ENCODE assay signal across 1 cellular context in the genomic region with DNA sequence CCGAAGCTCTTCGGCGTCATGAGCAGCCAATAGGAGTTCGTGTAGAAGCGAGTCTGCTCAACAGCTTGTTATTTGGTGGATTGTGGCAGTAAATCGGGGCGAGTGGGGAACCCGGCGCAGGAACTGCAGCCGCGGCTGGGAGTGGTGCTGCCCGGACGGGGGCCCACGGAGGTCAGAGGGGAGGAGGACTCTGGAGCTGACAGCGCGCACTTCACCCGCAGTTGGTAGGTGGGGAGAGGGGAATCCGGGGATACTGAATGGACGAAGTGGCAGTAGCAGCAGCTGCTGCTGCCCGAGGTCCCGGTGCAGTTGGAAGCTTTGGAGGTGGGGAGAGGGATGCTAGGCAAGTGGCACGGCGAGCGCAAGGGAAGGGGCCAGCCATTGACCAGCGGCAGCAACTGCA.
TF ChIP-seq lines count a peak whose summit lies in the region.

A gene with protein sequence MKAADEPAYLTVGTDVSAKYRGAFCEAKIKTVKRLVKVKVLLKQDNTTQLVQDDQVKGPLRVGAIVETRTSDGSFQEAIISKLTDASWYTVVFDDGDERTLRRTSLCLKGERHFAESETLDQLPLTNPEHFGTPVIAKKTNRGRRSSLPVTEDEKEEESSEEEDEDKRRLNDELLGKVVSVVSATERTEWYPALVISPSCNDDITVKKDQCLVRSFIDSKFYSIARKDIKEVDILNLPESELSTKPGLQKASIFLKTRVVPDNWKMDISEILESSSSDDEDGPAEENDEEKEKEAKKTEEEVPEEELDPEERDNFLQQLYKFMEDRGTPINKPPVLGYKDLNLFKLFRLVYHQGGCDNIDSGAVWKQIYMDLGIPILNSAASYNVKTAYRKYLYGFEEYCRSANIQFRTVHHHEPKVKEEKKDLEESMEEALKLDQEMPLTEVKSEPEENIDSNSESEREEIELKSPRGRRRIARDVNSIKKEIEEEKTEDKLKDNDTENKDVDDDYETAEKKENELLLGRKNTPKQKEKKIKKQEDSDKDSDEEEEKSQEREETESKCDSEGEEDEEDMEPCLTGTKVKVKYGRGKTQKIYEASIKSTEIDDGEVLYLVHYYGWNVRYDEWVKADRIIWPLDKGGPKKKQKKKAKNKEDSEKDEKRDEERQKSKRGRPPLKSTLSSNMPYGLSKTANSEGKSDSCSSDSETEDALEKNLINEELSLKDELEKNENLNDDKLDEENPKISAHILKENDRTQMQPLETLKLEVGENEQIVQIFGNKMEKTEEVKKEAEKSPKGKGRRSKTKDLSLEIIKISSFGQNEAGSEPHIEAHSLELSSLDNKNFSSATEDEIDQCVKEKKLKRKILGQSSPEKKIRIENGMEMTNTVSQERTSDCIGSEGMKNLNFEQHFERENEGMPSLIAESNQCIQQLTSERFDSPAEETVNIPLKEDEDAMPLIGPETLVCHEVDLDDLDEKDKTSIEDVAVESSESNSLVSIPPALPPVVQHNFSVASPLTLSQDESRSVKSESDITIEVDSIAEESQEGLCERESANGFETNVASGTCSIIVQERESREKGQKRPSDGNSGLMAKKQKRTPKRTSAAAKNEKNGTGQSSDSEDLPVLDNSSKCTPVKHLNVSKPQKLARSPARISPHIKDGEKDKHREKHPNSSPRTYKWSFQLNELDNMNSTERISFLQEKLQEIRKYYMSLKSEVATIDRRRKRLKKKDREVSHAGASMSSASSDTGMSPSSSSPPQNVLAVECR (plus strand): TSS at position 79 of the 403 bp plus-strand sequence. CDS start 1,300 bp downstream, outside the sequence.

TF ChIP-seq in HepG2, 621 proteins besides CTCF, POLR2A, EP300 and RAD21 (continued from another document and continues in another):
- TF ChIP-seq, protein P1, sequence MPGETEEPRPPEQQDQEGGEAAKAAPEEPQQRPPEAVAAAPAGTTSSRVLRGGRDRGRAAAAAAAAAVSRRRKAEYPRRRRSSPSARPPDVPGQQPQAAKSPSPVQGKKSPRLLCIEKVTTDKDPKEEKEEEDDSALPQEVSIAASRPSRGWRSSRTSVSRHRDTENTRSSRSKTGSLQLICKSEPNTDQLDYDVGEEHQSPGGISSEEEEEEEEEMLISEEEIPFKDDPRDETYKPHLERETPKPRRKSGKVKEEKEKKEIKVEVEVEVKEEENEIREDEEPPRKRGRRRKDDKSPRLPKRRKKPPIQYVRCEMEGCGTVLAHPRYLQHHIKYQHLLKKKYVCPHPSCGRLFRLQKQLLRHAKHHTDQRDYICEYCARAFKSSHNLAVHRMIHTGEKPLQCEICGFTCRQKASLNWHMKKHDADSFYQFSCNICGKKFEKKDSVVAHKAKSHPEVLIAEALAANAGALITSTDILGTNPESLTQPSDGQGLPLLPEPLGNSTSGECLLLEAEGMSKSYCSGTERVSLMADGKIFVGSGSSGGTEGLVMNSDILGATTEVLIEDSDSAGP (CRISPR knock-in tag; IDR thresholded peaks at IDR 0.05; ENCODE audit: borderline replicate concordance) = peak; percentile 47; the same call in 1 of the 2 replicates
- peak; percentile 49; the same call in 1 of the 2 replicates for TF ChIP-seq RFXAP (CRISPR knock-in tag; IDR thresholded peaks at IDR 0.05; ENCODE audit: borderline replicate concordance)
- TF ChIP-seq HOXA9 (CRISPR knock-in tag; IDR thresholded peaks at IDR 0.05; ENCODE audit: borderline replicate concordance) = peak; percentile 62; the same call in 1 of the 2 replicates
- TF ChIP-seq MTF2 (CRISPR knock-in tag; IDR thresholded peaks at IDR 0.05; ENCODE audit: borderline replicate concordance) = no peak
- TF ChIP-seq, protein P2, sequence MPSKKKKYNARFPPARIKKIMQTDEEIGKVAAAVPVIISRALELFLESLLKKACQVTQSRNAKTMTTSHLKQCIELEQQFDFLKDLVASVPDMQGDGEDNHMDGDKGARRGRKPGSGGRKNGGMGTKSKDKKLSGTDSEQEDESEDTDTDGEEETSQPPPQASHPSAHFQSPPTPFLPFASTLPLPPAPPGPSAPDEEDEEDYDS (CRISPR knock-in tag; IDR thresholded peaks at IDR 0.05) = no peak
- TF ChIP-seq, protein P3, sequence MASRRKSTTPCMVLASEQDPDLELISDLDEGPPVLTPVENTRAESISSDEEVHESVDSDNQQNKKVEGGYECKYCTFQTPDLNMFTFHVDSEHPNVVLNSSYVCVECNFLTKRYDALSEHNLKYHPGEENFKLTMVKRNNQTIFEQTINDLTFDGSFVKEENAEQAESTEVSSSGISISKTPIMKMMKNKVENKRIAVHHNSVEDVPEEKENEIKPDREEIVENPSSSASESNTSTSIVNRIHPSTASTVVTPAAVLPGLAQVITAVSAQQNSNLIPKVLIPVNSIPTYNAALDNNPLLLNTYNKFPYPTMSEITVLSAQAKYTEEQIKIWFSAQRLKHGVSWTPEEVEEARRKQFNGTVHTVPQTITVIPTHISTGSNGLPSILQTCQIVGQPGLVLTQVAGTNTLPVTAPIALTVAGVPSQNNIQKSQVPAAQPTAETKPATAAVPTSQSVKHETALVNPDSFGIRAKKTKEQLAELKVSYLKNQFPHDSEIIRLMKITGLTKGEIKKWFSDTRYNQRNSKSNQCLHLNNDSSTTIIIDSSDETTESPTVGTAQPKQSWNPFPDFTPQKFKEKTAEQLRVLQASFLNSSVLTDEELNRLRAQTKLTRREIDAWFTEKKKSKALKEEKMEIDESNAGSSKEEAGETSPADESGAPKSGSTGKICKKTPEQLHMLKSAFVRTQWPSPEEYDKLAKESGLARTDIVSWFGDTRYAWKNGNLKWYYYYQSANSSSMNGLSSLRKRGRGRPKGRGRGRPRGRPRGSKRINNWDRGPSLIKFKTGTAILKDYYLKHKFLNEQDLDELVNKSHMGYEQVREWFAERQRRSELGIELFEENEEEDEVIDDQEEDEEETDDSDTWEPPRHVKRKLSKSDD (CRISPR knock-in tag; IDR thresholded peaks at IDR 0.05; ENCODE audit: low read depth) = no peak
- peak; percentile 56; the same call in 1 of the 2 replicates for TF ChIP-seq POLR2G (IDR thresholded peaks at IDR 0.05; ENCODE audit: low read depth, low read length)
- TF ChIP-seq, protein P4, sequence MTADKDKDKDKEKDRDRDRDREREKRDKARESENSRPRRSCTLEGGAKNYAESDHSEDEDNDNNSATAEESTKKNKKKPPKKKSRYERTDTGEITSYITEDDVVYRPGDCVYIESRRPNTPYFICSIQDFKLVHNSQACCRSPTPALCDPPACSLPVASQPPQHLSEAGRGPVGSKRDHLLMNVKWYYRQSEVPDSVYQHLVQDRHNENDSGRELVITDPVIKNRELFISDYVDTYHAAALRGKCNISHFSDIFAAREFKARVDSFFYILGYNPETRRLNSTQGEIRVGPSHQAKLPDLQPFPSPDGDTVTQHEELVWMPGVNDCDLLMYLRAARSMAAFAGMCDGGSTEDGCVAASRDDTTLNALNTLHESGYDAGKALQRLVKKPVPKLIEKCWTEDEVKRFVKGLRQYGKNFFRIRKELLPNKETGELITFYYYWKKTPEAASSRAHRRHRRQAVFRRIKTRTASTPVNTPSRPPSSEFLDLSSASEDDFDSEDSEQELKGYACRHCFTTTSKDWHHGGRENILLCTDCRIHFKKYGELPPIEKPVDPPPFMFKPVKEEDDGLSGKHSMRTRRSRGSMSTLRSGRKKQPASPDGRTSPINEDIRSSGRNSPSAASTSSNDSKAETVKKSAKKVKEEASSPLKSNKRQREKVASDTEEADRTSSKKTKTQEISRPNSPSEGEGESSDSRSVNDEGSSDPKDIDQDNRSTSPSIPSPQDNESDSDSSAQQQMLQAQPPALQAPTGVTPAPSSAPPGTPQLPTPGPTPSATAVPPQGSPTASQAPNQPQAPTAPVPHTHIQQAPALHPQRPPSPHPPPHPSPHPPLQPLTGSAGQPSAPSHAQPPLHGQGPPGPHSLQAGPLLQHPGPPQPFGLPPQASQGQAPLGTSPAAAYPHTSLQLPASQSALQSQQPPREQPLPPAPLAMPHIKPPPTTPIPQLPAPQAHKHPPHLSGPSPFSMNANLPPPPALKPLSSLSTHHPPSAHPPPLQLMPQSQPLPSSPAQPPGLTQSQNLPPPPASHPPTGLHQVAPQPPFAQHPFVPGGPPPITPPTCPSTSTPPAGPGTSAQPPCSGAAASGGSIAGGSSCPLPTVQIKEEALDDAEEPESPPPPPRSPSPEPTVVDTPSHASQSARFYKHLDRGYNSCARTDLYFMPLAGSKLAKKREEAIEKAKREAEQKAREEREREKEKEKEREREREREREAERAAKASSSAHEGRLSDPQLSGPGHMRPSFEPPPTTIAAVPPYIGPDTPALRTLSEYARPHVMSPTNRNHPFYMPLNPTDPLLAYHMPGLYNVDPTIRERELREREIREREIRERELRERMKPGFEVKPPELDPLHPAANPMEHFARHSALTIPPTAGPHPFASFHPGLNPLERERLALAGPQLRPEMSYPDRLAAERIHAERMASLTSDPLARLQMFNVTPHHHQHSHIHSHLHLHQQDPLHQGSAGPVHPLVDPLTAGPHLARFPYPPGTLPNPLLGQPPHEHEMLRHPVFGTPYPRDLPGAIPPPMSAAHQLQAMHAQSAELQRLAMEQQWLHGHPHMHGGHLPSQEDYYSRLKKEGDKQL (CRISPR knock-in tag; IDR thresholded peaks at IDR 0.05; ENCODE audit: low read depth) = no peak
- no peak for TF ChIP-seq BORCS8-MEF2B (CRISPR knock-in tag; IDR thresholded peaks at IDR 0.05)
- TF ChIP-seq HIVEP1 (CRISPR knock-in tag; IDR thresholded peaks at IDR 0.05) = no peak
- TF ChIP-seq POGZ (CRISPR knock-in tag; IDR thresholded peaks at IDR 0.05) = 0 out of 2 replicates have a peak, but pooled peaks have one; percentile 63
- TF ChIP-seq, protein P5, sequence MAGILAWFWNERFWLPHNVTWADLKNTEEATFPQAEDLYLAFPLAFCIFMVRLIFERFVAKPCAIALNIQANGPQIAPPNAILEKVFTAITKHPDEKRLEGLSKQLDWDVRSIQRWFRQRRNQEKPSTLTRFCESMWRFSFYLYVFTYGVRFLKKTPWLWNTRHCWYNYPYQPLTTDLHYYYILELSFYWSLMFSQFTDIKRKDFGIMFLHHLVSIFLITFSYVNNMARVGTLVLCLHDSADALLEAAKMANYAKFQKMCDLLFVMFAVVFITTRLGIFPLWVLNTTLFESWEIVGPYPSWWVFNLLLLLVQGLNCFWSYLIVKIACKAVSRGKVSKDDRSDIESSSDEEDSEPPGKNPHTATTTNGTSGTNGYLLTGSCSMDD (CRISPR knock-in tag; IDR thresholded peaks at IDR 0.05) = no peak
- TF ChIP-seq ISX (CRISPR knock-in tag; conservative IDR thresholded peaks at IDR 0.05) = no peak
- no peak; the same call in 1 of the 2 replicates for TF ChIP-seq MAFF (IDR thresholded peaks at IDR 0.05; ENCODE audit: low read depth, low read length)
- no peak for TF ChIP-seq TCF7L2 (IDR thresholded peaks at IDR 0.05; ENCODE audit: low read depth, low read length)
- TF ChIP-seq, protein P6, sequence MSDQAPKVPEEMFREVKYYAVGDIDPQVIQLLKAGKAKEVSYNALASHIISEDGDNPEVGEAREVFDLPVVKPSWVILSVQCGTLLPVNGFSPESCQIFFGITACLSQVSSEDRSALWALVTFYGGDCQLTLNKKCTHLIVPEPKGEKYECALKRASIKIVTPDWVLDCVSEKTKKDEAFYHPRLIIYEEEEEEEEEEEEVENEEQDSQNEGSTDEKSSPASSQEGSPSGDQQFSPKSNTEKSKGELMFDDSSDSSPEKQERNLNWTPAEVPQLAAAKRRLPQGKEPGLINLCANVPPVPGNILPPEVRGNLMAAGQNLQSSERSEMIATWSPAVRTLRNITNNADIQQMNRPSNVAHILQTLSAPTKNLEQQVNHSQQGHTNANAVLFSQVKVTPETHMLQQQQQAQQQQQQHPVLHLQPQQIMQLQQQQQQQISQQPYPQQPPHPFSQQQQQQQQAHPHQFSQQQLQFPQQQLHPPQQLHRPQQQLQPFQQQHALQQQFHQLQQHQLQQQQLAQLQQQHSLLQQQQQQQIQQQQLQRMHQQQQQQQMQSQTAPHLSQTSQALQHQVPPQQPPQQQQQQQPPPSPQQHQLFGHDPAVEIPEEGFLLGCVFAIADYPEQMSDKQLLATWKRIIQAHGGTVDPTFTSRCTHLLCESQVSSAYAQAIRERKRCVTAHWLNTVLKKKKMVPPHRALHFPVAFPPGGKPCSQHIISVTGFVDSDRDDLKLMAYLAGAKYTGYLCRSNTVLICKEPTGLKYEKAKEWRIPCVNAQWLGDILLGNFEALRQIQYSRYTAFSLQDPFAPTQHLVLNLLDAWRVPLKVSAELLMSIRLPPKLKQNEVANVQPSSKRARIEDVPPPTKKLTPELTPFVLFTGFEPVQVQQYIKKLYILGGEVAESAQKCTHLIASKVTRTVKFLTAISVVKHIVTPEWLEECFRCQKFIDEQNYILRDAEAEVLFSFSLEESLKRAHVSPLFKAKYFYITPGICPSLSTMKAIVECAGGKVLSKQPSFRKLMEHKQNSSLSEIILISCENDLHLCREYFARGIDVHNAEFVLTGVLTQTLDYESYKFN (CRISPR knock-in tag; conservative IDR thresholded peaks at IDR 0.05) = no peak
- TF ChIP-seq, protein P7, sequence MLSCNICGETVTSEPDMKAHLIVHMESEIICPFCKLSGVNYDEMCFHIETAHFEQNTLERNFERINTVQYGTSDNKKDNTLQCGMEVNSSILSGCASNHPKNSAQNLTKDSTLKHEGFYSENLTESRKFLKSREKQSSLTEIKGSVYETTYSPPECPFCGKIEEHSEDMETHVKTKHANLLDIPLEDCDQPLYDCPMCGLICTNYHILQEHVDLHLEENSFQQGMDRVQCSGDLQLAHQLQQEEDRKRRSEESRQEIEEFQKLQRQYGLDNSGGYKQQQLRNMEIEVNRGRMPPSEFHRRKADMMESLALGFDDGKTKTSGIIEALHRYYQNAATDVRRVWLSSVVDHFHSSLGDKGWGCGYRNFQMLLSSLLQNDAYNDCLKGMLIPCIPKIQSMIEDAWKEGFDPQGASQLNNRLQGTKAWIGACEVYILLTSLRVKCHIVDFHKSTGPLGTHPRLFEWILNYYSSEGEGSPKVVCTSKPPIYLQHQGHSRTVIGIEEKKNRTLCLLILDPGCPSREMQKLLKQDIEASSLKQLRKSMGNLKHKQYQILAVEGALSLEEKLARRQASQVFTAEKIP (CRISPR knock-in tag; IDR thresholded peaks at IDR 0.05; ENCODE audit: borderline replicate concordance) = no peak
- TF ChIP-seq ZNF432 (CRISPR knock-in tag; IDR thresholded peaks at IDR 0.05; ENCODE audit: borderline replicate concordance) = no peak
- TF ChIP-seq, protein P8, sequence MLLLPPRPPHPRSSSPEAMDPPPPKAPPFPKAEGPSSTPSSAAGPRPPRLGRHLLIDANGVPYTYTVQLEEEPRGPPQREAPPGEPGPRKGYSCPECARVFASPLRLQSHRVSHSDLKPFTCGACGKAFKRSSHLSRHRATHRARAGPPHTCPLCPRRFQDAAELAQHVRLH (CRISPR knock-in tag; IDR thresholded peaks at IDR 0.05; ENCODE audit: borderline replicate concordance, low read depth) = no peak
- no peak for TF ChIP-seq ARHGAP35 (CRISPR knock-in tag; IDR thresholded peaks at IDR 0.05; ENCODE audit: borderline replicate concordance)
- 0 out of 2 replicates have a peak, but pooled peaks have one; percentile 6 for TF ChIP-seq SOX5 (CRISPR knock-in tag; IDR thresholded peaks at IDR 0.05; ENCODE audit: borderline replicate concordance)
- no peak for TF ChIP-seq LCORL (IDR thresholded peaks at IDR 0.05)
- peak; percentile 49; the same call in 1 of the 2 replicates for TF ChIP-seq LCORL (CRISPR knock-in tag; IDR thresholded peaks at IDR 0.05)
- TF ChIP-seq, protein P9, sequence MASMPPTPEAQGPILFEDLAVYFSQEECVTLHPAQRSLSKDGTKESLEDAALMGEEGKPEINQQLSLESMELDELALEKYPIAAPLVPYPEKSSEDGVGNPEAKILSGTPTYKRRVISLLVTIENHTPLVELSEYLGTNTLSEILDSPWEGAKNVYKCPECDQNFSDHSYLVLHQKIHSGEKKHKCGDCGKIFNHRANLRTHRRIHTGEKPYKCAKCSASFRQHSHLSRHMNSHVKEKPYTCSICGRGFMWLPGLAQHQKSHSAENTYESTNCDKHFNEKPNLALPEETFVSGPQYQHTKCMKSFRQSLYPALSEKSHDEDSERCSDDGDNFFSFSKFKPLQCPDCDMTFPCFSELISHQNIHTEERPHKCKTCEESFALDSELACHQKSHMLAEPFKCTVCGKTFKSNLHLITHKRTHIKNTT (CRISPR knock-in tag; IDR thresholded peaks at IDR 0.05) = no peak
- no peak for TF ChIP-seq ZSCAN30 (CRISPR knock-in tag; IDR thresholded peaks at IDR 0.05)
- TF ChIP-seq RFX1 (IDR thresholded peaks at IDR 0.05) = no peak
- no peak for TF ChIP-seq ZNF331 (CRISPR knock-in tag; IDR thresholded peaks at IDR 0.05)
